21 cellular contexts compared by ENCODE assay signal in genomic region chr13:33128134-33128533, GRCh38.
A peak's percentile ranks its signal among the peaks of the same experiment; 100 is the strongest.
DNase-seq lines count a peak whose midpoint lies in the region; ATAC-seq and TF ChIP-seq lines count a peak whose summit lies in the region.
"Had no signal": no experiment of that assay in that cellular context is flagged by ENCODE, and none has a peak within 500 bp of the region (broad histone marks: within the 10 kb centered on the region; RNA-seq: fewer than 3 reads in every experiment).

No MANE protein-coding gene starts in this region.

- no peak overlapping the region for H3K4me3 ChIP-seq in ACC112 (ENCODE audit: low read depth, low read length)
- no peak overlapping the region for H3K4me3 ChIP-seq in fibroblast of lung (replicated peaks in 1 of 4; ENCODE audit: control extremely low read depth in 1 of 4, insufficient read depth in 1 of 4, low read depth in 3 of 4, low read length in 4 of 4)
- H3K4me3 ChIP-seq in skeletal muscle satellite cell (ENCODE audit: low read length): no peak overlapping the region
- H3K4me3 ChIP-seq: dorsolateral prefrontal cortex had no signal

- no peak for TF ChIP-seq CTCF in fibroblast of lung (conservative IDR thresholded peaks at IDR 0.05 in 1 of 2, IDR thresholded peaks at IDR 0.05 in 1 of 2; ENCODE audit: low read depth in 1 of 2, low read length in 2 of 2)

- H3K9ac ChIP-seq in fibroblast of lung (ENCODE audit: insufficient read depth, low read length) (no peak overlapping the region), skeletal muscle satellite cell (ENCODE audit: low read depth, low read length) (peak overlapping the region; percentile 69)

- H4K20me1 ChIP-seq in fibroblast of lung (ENCODE audit: control insufficient read depth, extremely low read depth, insufficient read depth, low read length): no peaks in the 10 kb centered on the region

- no peaks in the 10 kb centered on the region for H3K4me1 Mint-ChIP-seq in effector memory CD8-positive, alpha-beta T cell (ENCODE audit: low read depth in 2 of 2)

- DNase-seq in LoVo (ENCODE audit: low spot score): peak; percentile 13
- DNase-seq in fibroblast of lung (ENCODE audit: low read depth in 2 of 2): no peak
- no peak for DNase-seq in GM19240 (ENCODE audit: insufficient read length, low spot score)
- DNase-seq in effector memory CD8-positive, alpha-beta T cell: no peak
- DNase-seq in NCI-H82 (lab: John Stamatoyannopoulos, UW): no peak
- DNase-seq: activated CD4-positive, alpha-beta T cell treated with anti-CD3 and anti-CD28 coated beads for 1 hour; activated naive CD4-positive, alpha-beta T cell treated with anti-CD3 and anti-CD28 coated beads, Interleukin-2, amount 50 U/mL, for 16 hours; activated T-cell treated with anti-CD3 and anti-CD28 coated beads, Interleukin-2, amount 50 U/mL, for 72 hours; anterior cingulate cortex; central memory CD4-positive, alpha-beta T cell; dorsolateral prefrontal cortex; foreskin keratinocyte; KG1; MV-4-11; NCI-H69; SHP77 treated with DMSO at 0.1 percent for 48 hours had no signal

- H3K4me2 ChIP-seq in fibroblast of lung (ENCODE audit: extremely low read depth, insufficient read depth, low read length): no peak overlapping the region
- H3K4me2 ChIP-seq in skeletal muscle satellite cell (ENCODE audit: low read length): peak overlapping the region; percentile 4

- peaks cover 5% of the 10 kb centered on the region for H3K79me2 ChIP-seq in ACC112 (ENCODE audit: control insufficient read depth, insufficient read depth, low read length, unreplicated experiment)
- H3K79me2 ChIP-seq in fibroblast of lung (ENCODE audit: control insufficient read depth, insufficient read depth, low read length): peaks cover 15% of the 10 kb centered on the region

- H3K27ac Mint-ChIP-seq in effector memory CD8-positive, alpha-beta T cell: no peak overlapping the region
- H3K27ac Mint-ChIP-seq: activated T-cell treated with anti-CD3 and anti-CD28 coated beads, Interleukin-2, amount 50 U/mL, for 72 hours had no signal

- H3K36me3 Mint-ChIP-seq in effector memory CD8-positive, alpha-beta T cell (ENCODE audit: insufficient read depth): no peaks in the 10 kb centered on the region

- H2AFZ ChIP-seq in ACC112 (ENCODE audit: low read length, unreplicated experiment): no peak overlapping the region
- H2AFZ ChIP-seq in fibroblast of lung (ENCODE audit: low read length): no peak overlapping the region

- H3K4me1 ChIP-seq in ACC112 (ENCODE audit: control insufficient read depth, insufficient read depth, low read length, unreplicated experiment): peaks cover 41% of the 10 kb centered on the region
- H3K4me1 ChIP-seq in fibroblast of lung (ENCODE audit: control insufficient read depth, extremely low read depth, insufficient read depth, low read length): peaks cover 47% of the 10 kb centered on the region
- H3K4me1 ChIP-seq in skeletal muscle satellite cell (ENCODE audit: control insufficient read depth, insufficient read depth, low read length): peaks cover 52% of the 10 kb centered on the region

- H3K36me3 ChIP-seq in ACC112 (ENCODE audit: insufficient read depth, low read length) (peaks cover 26% of the 10 kb centered on the region), fibroblast of lung (ENCODE audit: control insufficient read depth, insufficient read depth, low read length) (peaks cover 13% of the 10 kb centered on the region), skeletal muscle satellite cell (ENCODE audit: insufficient read depth, low read length) (peaks cover 72% of the 10 kb centered on the region)

- no peak overlapping the region for H3K4me3 Mint-ChIP-seq in effector memory CD8-positive, alpha-beta T cell
- H3K4me3 Mint-ChIP-seq: activated T-cell treated with anti-CD3 and anti-CD28 coated beads, Interleukin-2, amount 50 U/mL, for 72 hours had no signal

- H3K27ac ChIP-seq in ACC112 (ENCODE audit: low read depth, low read length) (peak overlapping the region; percentile 90), fibroblast of lung (ENCODE audit: insufficient read depth, low read length) (peak overlapping the region; percentile 84)
- H3K27ac ChIP-seq: C4-2B, epithelial cell of prostate, foreskin keratinocyte had no signal

- H3K27me3 ChIP-seq in ACC112 (ENCODE audit: insufficient read depth, low read length) (no peaks in the 10 kb centered on the region), fibroblast of lung (ENCODE audit: control insufficient read depth, insufficient read depth, low read length) (no peaks in the 10 kb centered on the region), skeletal muscle satellite cell (ENCODE audit: control insufficient read depth, insufficient read depth, low read length) (no peaks in the 10 kb centered on the region)
- H3K27me3 ChIP-seq: dorsolateral prefrontal cortex, foreskin keratinocyte had no signal

- H3K27me3 Mint-ChIP-seq in effector memory CD8-positive, alpha-beta T cell: peaks cover 0 to 7% of the 10 kb centered on the region in 2 donors

- no peak for ATAC-seq in effector memory CD8-positive, alpha-beta T cell (replicated peaks)
- ATAC-seq in GM19467 (IDR thresholded peaks at IDR 0.05; ENCODE audit: unreplicated experiment): no peak
- ATAC-seq: activated T-cell treated with anti-CD3 and anti-CD28 coated beads, Interleukin-2, amount 50 U/mL, for 72 hours; foreskin keratinocyte had no signal

- H3K9me3 ChIP-seq in fibroblast of lung (ENCODE audit: control insufficient read depth, insufficient read depth, low read depth, low read length) (no peaks in the 10 kb centered on the region), skeletal muscle satellite cell (replicated peaks; ENCODE audit: low read length) (no peaks in the 10 kb centered on the region)

- H3K9me3 Mint-ChIP-seq in effector memory CD8-positive, alpha-beta T cell: no peaks in the 10 kb centered on the region
- H3K9me3 Mint-ChIP-seq: activated T-cell treated with anti-CD3 and anti-CD28 coated beads, Interleukin-2, amount 50 U/mL, for 72 hours had no signal
